ENCODE assay signal across 9 cellular contexts in genomic region chr6:148192310-148192709, GRCh38.
DNase-seq lines count a peak whose midpoint lies in the region; ATAC-seq, FAIRE-seq and TF ChIP-seq lines count a peak whose summit lies in the region.
"Had no signal": no experiment of that assay in that cellular context is flagged by ENCODE, and none has a peak within 500 bp of the region (broad histone marks: within the 10 kb centered on the region; RNA-seq: fewer than 3 reads in every experiment).

No MANE protein-coding gene starts in this region.

- 66 to 73% methylated on average over 4 of the region's 4 CpGs for WGBS in esophagus, 2 donors
- 86 to 88% methylated on average over 4 of the region's 4 CpGs for WGBS in pancreas, 2 donors

- peak overlapping the region; percentile 87 to 91 for H3K27ac ChIP-seq in esophagus (ENCODE audit: low read depth in 2 of 2, low read length in 1 of 2)
- H3K27ac ChIP-seq in pancreas: no peak overlapping the region

- FAIRE-seq in pancreas (lab: Jason Lieb, UNC) (no peak), HTR-8/SVneo (lab: Jason Lieb, UNC) (no peak)

- peak; percentile 62 for DNase-seq in AG08396 (ENCODE audit: low spot score)
- DNase-seq in pancreas: no peak
- no peak for DNase-seq in activated CD4-positive, CD25-positive, alpha-beta regulatory T cell treated with anti-CD3 and anti-CD28 coated beads, Interleukin-2, amount 50 U/mL, for 72 hours
- no peak for DNase-seq in stimulated activated naive CD4-positive, alpha-beta T cell treated with Interleukin-2 at 50 U/mL for 16 hours (lab: John Stamatoyannopoulos, UW)
- no peak for DNase-seq in HTR-8/SVneo (ENCODE audit: insufficient read length, low spot score)

- H3K4me1 ChIP-seq in esophagus (ENCODE audit: control insufficient read depth in 2 of 2, insufficient read depth in 2 of 2, low read length in 1 of 2) (peaks cover 0 to 9% of the 10 kb centered on the region in 2 donors), pancreas (peaks cover 0 to 13% (median 0%) of the 10 kb centered on the region in 3 donors)

- intact Hi-C loops in pancreas (cut with DNase I): no loop called here

- H3K27me3 ChIP-seq in esophagus (ENCODE audit: control insufficient read depth in 1 of 2, insufficient read depth in 2 of 2, low read length in 2 of 2) (no peaks in the 10 kb centered on the region), pancreas (no peaks in the 10 kb centered on the region)

- TF ChIP-seq EP300 in Ishikawa (IDR thresholded peaks at IDR 0.05; ENCODE audit: borderline replicate concordance): no peak

- TF ChIP-seq CTCF in pancreas (IDR thresholded peaks at IDR 0.05): no peak

- TF ChIP-seq RAD21 in Ishikawa (IDR thresholded peaks at IDR 0.05; ENCODE audit: low read depth): no peak

- H3K36me3 ChIP-seq in esophagus (ENCODE audit: control insufficient read depth in 2 of 2, insufficient read depth in 2 of 2, low read length in 1 of 2) (no peaks in the 10 kb centered on the region), pancreas (no peaks in the 10 kb centered on the region)
- H3K36me3 ChIP-seq: thoracic aorta had no signal

- ATAC-seq in pancreas: peak in 3 of 4 donors; percentile 57 to 66 (median 63)
- ATAC-seq in HG02678 (IDR thresholded peaks at IDR 0.05; ENCODE audit: unreplicated experiment): no peak

- H3K4me3 ChIP-seq in esophagus (ENCODE audit: low read depth in 1 of 2, low read length in 2 of 2) (no peak overlapping the region), pancreas (no peak overlapping the region)
- H3K4me3 ChIP-seq: thoracic aorta had no signal

- H3K9me3 ChIP-seq in esophagus (ENCODE audit: control insufficient read depth in 2 of 2, insufficient read depth in 1 of 2, low read depth in 1 of 2, low read length in 1 of 2): no peaks in the 10 kb centered on the region
- H3K9me3 ChIP-seq in pancreas: no peaks in the 10 kb centered on the region
- H3K9me3 ChIP-seq: thoracic aorta had no signal

TF ChIP-seq in Ishikawa, 13 proteins besides CTCF, POLR2A, EP300 and RAD21:
- TF ChIP-seq MAX (IDR thresholded peaks at IDR 0.05): no peak
- TF ChIP-seq CEBPB (IDR thresholded peaks at IDR 0.05): 0 out of 2 replicates have a peak, but pooled peaks have one; percentile 5
- TF ChIP-seq USF1 (IDR thresholded peaks at IDR 0.05): no peak
- TF ChIP-seq ZBTB7A (IDR thresholded peaks at IDR 0.05; ENCODE audit: low read depth): no peak
- no peak for TF ChIP-seq TCF12 (IDR thresholded peaks at IDR 0.05; ENCODE audit: low read depth)
- TF ChIP-seq YY1 (IDR thresholded peaks at IDR 0.05; ENCODE audit: low read depth): no peak
- no peak for TF ChIP-seq REST (IDR thresholded peaks at IDR 0.05; ENCODE audit: low read depth)

Comparison
In these comparisons a context has a peak if more than half of its experiments do, and no peak if none do; other contexts are left out.
1. H3K27ac ChIP-seq: peak in esophagus (2 of 2); none in pancreas (0 of 4).